1 cellular context compared by ENCODE assay signal in genomic region chr21:27371688-27372331, GRCh38.
A peak's percentile ranks its signal among the peaks of the same experiment; 100 is the strongest.
TF ChIP-seq lines count a peak whose summit lies in the region.

No MANE protein-coding gene starts in this region.

TF ChIP-seq in SK-N-SH, 30 proteins besides CTCF, POLR2A, EP300 and RAD21 (continued from another document):
- TF ChIP-seq FOSL2 (IDR thresholded peaks at IDR 0.05; ENCODE audit: borderline replicate concordance, low read depth), result 0 out of 2 replicates have a peak, but pooled peaks have one; percentile 6
TF ChIP-seq in SK-N-SH: peak in this region for 2.
